In genomic region chr17:71501716-71502115, GRCh38 we compare ENCODE assay signal across 1 cellular context.
TF ChIP-seq lines count a peak whose summit lies in the region.

No MANE protein-coding gene starts in this region.

TF ChIP-seq in IMR-90, 13 proteins besides CTCF, POLR2A, EP300 and RAD21 (continued from another document):
- TF ChIP-seq ELK1 (IDR thresholded peaks at IDR 0.05; ENCODE audit: borderline replicate concordance, low read depth, low read length): no peak
- TF ChIP-seq RFX5 (IDR thresholded peaks at IDR 0.05; ENCODE audit: low read depth, low read length): no peak
- no peak for TF ChIP-seq MXI1 (IDR thresholded peaks at IDR 0.05; ENCODE audit: borderline replicate concordance, low read depth, low read length)
- no peak for TF ChIP-seq NFE2L2 (IDR thresholded peaks at IDR 0.05; ENCODE audit: low read depth, low read length)
